ENCODE assay signal across 23 cellular contexts in the genomic region with DNA sequence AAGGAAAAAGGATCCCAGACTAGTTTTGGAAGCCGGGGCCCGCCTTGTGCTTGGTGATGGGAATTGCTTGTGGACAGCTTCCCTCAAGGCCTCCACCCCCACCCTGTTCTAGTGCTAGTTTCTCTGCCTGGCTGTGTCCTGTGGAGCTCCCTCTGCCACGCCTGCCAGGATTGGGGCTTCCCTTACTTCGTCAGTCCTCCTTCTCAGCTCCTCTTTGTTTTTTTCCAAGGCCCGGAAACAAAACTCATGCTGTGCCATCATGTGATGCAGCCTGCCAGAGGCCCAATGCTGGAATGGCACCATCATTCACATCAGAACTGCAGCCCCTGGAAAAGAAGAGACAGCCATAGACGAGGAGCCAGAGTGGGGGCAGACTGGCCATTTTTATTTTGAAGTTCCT. TPM values are rescaled to one million over a fixed set of nuclear protein-coding genes. Genes with fewer than 3 reads are reported as not detected.
DNase-seq lines count a peak whose midpoint lies in the region; ATAC-seq, FAIRE-seq and TF ChIP-seq lines count a peak whose summit lies in the region.
"Had no signal": no experiment of that assay in that cellular context is flagged by ENCODE, and none has a peak within 500 bp of the region (broad histone marks: within the 10 kb centered on the region; RNA-seq: fewer than 3 reads in every experiment).

No MANE protein-coding gene starts in this region.

- no peak overlapping the region for H3K27ac Mint-ChIP-seq in endodermal cell
- H3K27ac Mint-ChIP-seq: activated naive CD8-positive, alpha-beta T cell; activated T-cell treated with anti-CD3 and anti-CD28 coated beads, Interleukin-2, amount 50 U/mL, for 72 hours; progenitor cell of endocrine pancreas had no signal

- peaks cover 2% of the 10 kb centered on the region for H3K79me2 ChIP-seq in mammary epithelial cell (ENCODE audit: insufficient read depth, low read length)

- H3K4me3 Mint-ChIP-seq in endodermal cell: no peak overlapping the region
- H3K4me3 Mint-ChIP-seq: activated naive CD8-positive, alpha-beta T cell; activated T-cell treated with anti-CD3 and anti-CD28 coated beads, Interleukin-2, amount 50 U/mL, for 72 hours had no signal

- no peaks in the 10 kb centered on the region for H3K9me3 ChIP-seq in A673 (ENCODE audit: low read depth, low read length, poor library complexity, severe bottlenecking)
- H3K9me3 ChIP-seq in endodermal cell (ENCODE audit: control insufficient read depth, low read length): no peaks in the 10 kb centered on the region
- H3K9me3 ChIP-seq in mammary epithelial cell (replicated peaks; ENCODE audit: insufficient read depth, low read length): no peaks in the 10 kb centered on the region
- H3K9me3 ChIP-seq: A549; BLaER1 treated with 17β-estradiol and CSF1 and Interleukin-3, amounts not matched to agents 10 nM and 100 nM; esophagus muscularis mucosa had no signal

- H3K27me3 ChIP-seq in A673 (replicated peaks; ENCODE audit: insufficient read depth, low read depth, low read length, poor library complexity) (no peaks in the 10 kb centered on the region), endodermal cell (ENCODE audit: control insufficient read depth, insufficient read depth, low read length, poor library complexity, severe bottlenecking) (no peaks in the 10 kb centered on the region), mammary epithelial cell (ENCODE audit: insufficient read depth, low read length) (no peaks in the 10 kb centered on the region)
- H3K27me3 ChIP-seq: BLaER1 treated with 17β-estradiol and CSF1 and Interleukin-3, amounts not matched to agents 10 nM and 100 nM; brain microvascular endothelial cell; esophagus muscularis mucosa had no signal

- TF ChIP-seq CTCF in A673 (conservative IDR thresholded peaks at IDR 0.05; ENCODE audit: low read depth, low read length): no peak
- no peak for TF ChIP-seq CTCF in endodermal cell (conservative IDR thresholded peaks at IDR 0.05)
- no peak for TF ChIP-seq CTCF in mammary epithelial cell (conservative IDR thresholded peaks at IDR 0.05 in 1 of 2, IDR thresholded peaks at IDR 0.05 in 1 of 2; ENCODE audit: extremely low read depth in 1 of 2, insufficient read depth in 1 of 2, low read depth in 1 of 2, low read length in 2 of 2)

- peaks cover 48% of the 10 kb centered on the region for H3K36me3 Mint-ChIP-seq in endodermal cell (ENCODE audit: low read depth)

- H2AFZ ChIP-seq in mammary epithelial cell (ENCODE audit: low read depth, low read length): no peak overlapping the region

- 87 to 89% methylated on average over 3 to 6 of the region's 6 CpGs for WGBS in endodermal cell (ENCODE audit: insufficient coverage in 1 of 2, insufficient read length in 1 of 2), 2 experiments
- WGBS in mammary epithelial cell (ENCODE audit: low coverage, missing lambda C conversion rate): 88% methylated on average over 4 of the region's 6 CpGs

- H3K36me3 ChIP-seq in A673 (ENCODE audit: insufficient read depth, low read length, poor library complexity, severe bottlenecking) (peaks cover 35% of the 10 kb centered on the region), endodermal cell (ENCODE audit: control insufficient read depth, insufficient read depth, low read length) (peaks cover 74% of the 10 kb centered on the region), mammary epithelial cell (ENCODE audit: insufficient read depth, low read length) (peaks cover 27% of the 10 kb centered on the region)

- intact Hi-C loops in A673 (cut with micrococcal nuclease; ENCODE audit: unreplicated experiment): no loop called here
- intact Hi-C loops in mammary epithelial cell (cut with micrococcal nuclease): loop anchor here (10.0 kb wide), 1 partner anchor 353 kb away; no protein-coding TSS in a partner anchor

- no peaks in the 10 kb centered on the region for H4K20me1 ChIP-seq in mammary epithelial cell (ENCODE audit: insufficient read depth, low read length)

- in situ Hi-C loops in SK-MEL-5 (cut with HindIII; ENCODE audit: low pct_unique_long_range_greater_than_20kb, low sequenced_read_pairs) (loop anchor here (25.0 kb wide), 1 partner anchor 125 kb away; the partner anchor contains the start of gene POLM), mammary epithelial cell (cut with MboI; ENCODE audit: low sequenced_read_pairs in 2 of 2) (loop anchor here in 1 of 2 donors (25.0 kb wide), 1 partner anchor 350 kb away; the partner anchor contains the start of gene DDX56)

- H3K9ac ChIP-seq in endodermal cell (ENCODE audit: extremely low read depth, low read length, poor library complexity, severe bottlenecking): no peak overlapping the region
- no peak overlapping the region for H3K9ac ChIP-seq in mammary epithelial cell (ENCODE audit: insufficient read depth, low read length)
- H3K9ac ChIP-seq: BLaER1 treated with 17β-estradiol and CSF1 and Interleukin-3, amounts not matched to agents 10 nM and 100 nM had no signal

- peak overlapping the region; percentile 35 for H3K27ac ChIP-seq in A673 (ENCODE audit: low read depth, low read length, poor library complexity, severe bottlenecking)
- peak overlapping the region; percentile 24 for H3K27ac ChIP-seq in endodermal cell (ENCODE audit: low read depth, low read length)
- H3K27ac ChIP-seq in mammary epithelial cell (ENCODE audit: insufficient read depth, low read depth, low read length): no peak overlapping the region
- H3K27ac ChIP-seq: A549; BLaER1 treated with 17β-estradiol and CSF1 and Interleukin-3, amounts not matched to agents 10 nM and 100 nM; brain microvascular endothelial cell; esophagus muscularis mucosa; SK-N-MC; skin epidermis had no signal

- BruUV-seq in A673 (replicated peaks; lab: Mats Ljungman, UMichigan) (no TSS peak), mammary epithelial cell (replicated peaks; lab: Mats Ljungman, UMichigan) (no TSS peak)

- CTCF ChIA-PET in A673 (lab: Charles Lee): interaction anchor here (0.6 to 0.8 kb wide), 2 partner anchors 29 to 597 kb away, joined by 3 to 4 read pairs; no protein-coding TSS in a partner anchor
- CTCF ChIA-PET in mammary epithelial cell (lab: Charles Lee; ENCODE audit: low non-redundant PET): no interaction called here

- H3K4me1 Mint-ChIP-seq in endodermal cell: peaks cover 9% of the 10 kb centered on the region

- no peaks in the 10 kb centered on the region for H3K9me3 Mint-ChIP-seq in endodermal cell
- H3K9me3 Mint-ChIP-seq: activated T-cell treated with anti-CD3 and anti-CD28 coated beads, Interleukin-2, amount 50 U/mL, for 72 hours had no signal

- no peak for TF ChIP-seq POLR2A in H54 (IDR thresholded peaks at IDR 0.05; ENCODE audit: low read depth, low read length)

- POLR2A ChIA-PET in A673 (lab: Charles Lee; ENCODE audit: low non-redundant PET): no interaction called here

- no peak overlapping the region for H3K4me2 ChIP-seq in mammary epithelial cell (ENCODE audit: insufficient read depth, low read depth, low read length)
- H3K4me2 ChIP-seq: A549; BLaER1 treated with 17β-estradiol and CSF1 and Interleukin-3, amounts not matched to agents 10 nM and 100 nM had no signal

- peak; percentile 63 for DNase-seq in A673 (ENCODE audit: low spot score)
- peak; percentile 93 for DNase-seq in SK-MEL-5 (ENCODE audit: low read depth, low spot score)
- no peak for DNase-seq in endodermal cell
- peak; percentile 50 for DNase-seq in occipital lobe (lab: John Stamatoyannopoulos, UW)
- no peak for DNase-seq in amniotic stem cell (lab: John Stamatoyannopoulos, UW)
- no peak for DNase-seq in mammary epithelial cell
- DNase-seq in H54 (ENCODE audit: insufficient read length, low spot score): no peak
- DNase-seq: activated T-cell treated with anti-CD3 and anti-CD28 coated beads, Interleukin-2, amount 50 U/mL, for 72 hours; brain microvascular endothelial cell; GOT3; NCI-H2107; NCI-H774; stimulated activated CD8-positive, alpha-beta memory T cell treated with anti-CD3 and anti-CD28 coated beads, Interleukin-4, amount 100 ng/mL, for 48 hours; T-helper 9 cell had no signal

- peaks cover 7% of the 10 kb centered on the region for H3K4me1 ChIP-seq in A673 (ENCODE audit: insufficient read depth, low read length, poor library complexity, severe bottlenecking)
- H3K4me1 ChIP-seq in endodermal cell (ENCODE audit: control insufficient read depth, insufficient read depth, low read length): no peaks in the 10 kb centered on the region
- no peaks in the 10 kb centered on the region for H3K4me1 ChIP-seq in mammary epithelial cell (ENCODE audit: insufficient read depth, low read length)
- H3K4me1 ChIP-seq: A549, esophagus muscularis mucosa had no signal

- dilution Hi-C loops in mammary epithelial cell (cut with HindIII; ENCODE audit: low sequenced_read_pairs): loop anchor here (5.0 kb wide), 2 partner anchors 55 to 115 kb away; no protein-coding TSS in a partner anchor

- no peak overlapping the region for H3K4me3 ChIP-seq in A673 (ENCODE audit: low read depth, low read length, poor library complexity, severe bottlenecking)
- H3K4me3 ChIP-seq in endodermal cell (ENCODE audit: low read length): no peak overlapping the region
- H3K4me3 ChIP-seq in mammary epithelial cell (replicated peaks in 1 of 3; ENCODE audit: insufficient read depth in 1 of 3, low read depth in 2 of 3, low read length in 3 of 3): no peak overlapping the region
- H3K4me3 ChIP-seq: A549; BLaER1 treated with 17β-estradiol and CSF1 and Interleukin-3, amounts not matched to agents 10 nM and 100 nM; esophagus muscularis mucosa; SK-N-MC; skin epidermis had no signal

- H3K27me3 Mint-ChIP-seq in endodermal cell (ENCODE audit: insufficient read depth): no peaks in the 10 kb centered on the region
- H3K27me3 Mint-ChIP-seq: activated naive CD8-positive, alpha-beta T cell; progenitor cell of endocrine pancreas had no signal

- no peak for FAIRE-seq in H54 (lab: Jason Lieb, UNC)
- FAIRE-seq: A549, D721Med had no signal

- no peak for ATAC-seq in SK-N-SH treated with all-trans-retinoic acid at 6 μM for 48 hours
- ATAC-seq: A549; activated T-cell treated with anti-CD3 and anti-CD28 coated beads, Interleukin-2, amount 50 U/mL, for 72 hours had no signal

RNA-seq across cellular contexts. Expression of gene YKT6, which starts 11.2 kb away (rescaled TPM):
- total RNA-seq in A673 (2021): 126 and 140 TPM in 2 replicates
- total RNA-seq in SK-MEL-5 (2014; rRNA removed; shearing (Covaris generic)): 159 and 163 TPM in 2 replicates
- 188 and 223 TPM in 2 replicates for polyA plus RNA-seq in SK-MEL-5 (2015; cell fraction: cytosol; rRNA removed)
- polyA plus RNA-seq in SK-MEL-5 (2015; cell fraction: nucleus; rRNA removed): 215 and 221 TPM in 2 replicates
- total RNA-seq in endodermal cell: 100 to 1,000 TPM in 1 of 2 donors, 10 to 100 TPM in 1; 96.2 to 101 TPM
- polyA plus RNA-seq in endodermal cell (2013, experiment 1 of 2): 93.6 TPM
- 85.7 TPM for polyA plus RNA-seq in endodermal cell (2013, experiment 2 of 2)
- 54.7 TPM for total RNA-seq in occipital lobe
- total RNA-seq in mammary epithelial cell: 100 to 1,000 TPM; 105 to 133 TPM
- 105 TPM for polyA plus RNA-seq in mammary epithelial cell
- 218 TPM for polyA minus RNA-seq in mammary epithelial cell

RNA-seq across cellular contexts. Expression of gene GCK, which starts 22.8 kb away (rescaled TPM):
- not detected in 2 replicates for total RNA-seq in A673 (2021)
- total RNA-seq in SK-MEL-5 (2014; rRNA removed; shearing (Covaris generic)): not detected in 2 replicates
- polyA plus RNA-seq in SK-MEL-5 (2015; cell fraction: cytosol; rRNA removed): not detected in 2 replicates
- polyA plus RNA-seq in SK-MEL-5 (2015; cell fraction: nucleus; rRNA removed): not detected in 2 replicates
- total RNA-seq in endodermal cell: under 1 TPM; 0.29 to 0.48 TPM
- polyA plus RNA-seq in endodermal cell (2013, experiment 1 of 2): 5.4 TPM
- 5.5 TPM for polyA plus RNA-seq in endodermal cell (2013, experiment 2 of 2)
- total RNA-seq in occipital lobe: 5.1 TPM
- not detected for total RNA-seq in mammary epithelial cell
- not detected for polyA plus RNA-seq in mammary epithelial cell
- polyA minus RNA-seq in mammary epithelial cell: not detected

Comparison
In these comparisons a context has a peak if more than half of its experiments do, and no peak if none do; other contexts are left out.
1. DNase-seq: peak in A673 (single experiment), SK-MEL-5 (single experiment) and occipital lobe (single experiment); none in endodermal cell (single experiment), amniotic stem cell (single experiment), mammary epithelial cell (single experiment) and H54 (single experiment).